ENCODE assay signal across 10 cellular contexts in the genomic region with DNA sequence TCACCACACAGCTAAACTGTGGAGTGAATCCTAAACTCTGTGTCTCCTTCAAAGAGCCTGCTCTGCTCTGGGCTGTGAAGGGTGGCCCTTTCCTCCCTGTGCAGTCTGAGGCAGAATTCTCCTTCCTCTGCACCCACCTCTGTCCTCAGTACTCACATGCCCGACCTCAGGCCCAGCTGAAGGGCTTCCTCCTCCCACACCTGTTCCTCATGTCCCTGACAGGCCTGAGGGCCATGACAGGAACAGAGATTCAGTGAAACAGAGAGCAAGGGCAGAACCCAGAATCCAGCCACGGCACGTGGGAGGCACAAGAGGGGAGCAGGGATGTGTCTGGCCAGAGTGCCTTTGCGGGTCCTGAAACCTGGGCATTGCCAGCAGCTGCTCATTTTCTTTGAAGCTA. TPM values are rescaled to one million over a fixed set of nuclear protein-coding genes. Genes with fewer than 3 reads are reported as not detected.
DNase-seq lines count a peak whose midpoint lies in the region; ATAC-seq and TF ChIP-seq lines count a peak whose summit lies in the region.
"Had no signal": no experiment of that assay in that cellular context is flagged by ENCODE, and none has a peak within 500 bp of the region (broad histone marks: within the 10 kb centered on the region; RNA-seq: fewer than 3 reads in every experiment).

No MANE protein-coding gene starts in this region.

- TF ChIP-seq CTCF in GM06990 (IDR thresholded peaks at IDR 0.05; ENCODE audit: insufficient read depth, low read length, poor library complexity, severe bottlenecking) (no peak), lower lobe of right lung (IDR thresholded peaks at IDR 0.05) (no peak), A673 (conservative IDR thresholded peaks at IDR 0.05; ENCODE audit: low read depth, low read length) (no peak)

- DNase-seq in GM06990 (ENCODE audit: extremely low read depth, insufficient read length) (peak; percentile 60), lower lobe of right lung (no peak), A673 (ENCODE audit: low spot score) (no peak), NCI-H82 treated with DMSO at 0.1 percent for 48 hours (lab: John Stamatoyannopoulos, UW; ENCODE audit: unreplicated experiment) (no peak), T-helper 1 cell (no peak), midbrain (lab: John Stamatoyannopoulos, UW) (no peak)
- DNase-seq: Calu3 had no signal

- peak overlapping the region; percentile 60 for H3K27ac ChIP-seq in lower lobe of right lung
- no peak overlapping the region for H3K27ac ChIP-seq in A673 (ENCODE audit: low read depth, low read length, poor library complexity, severe bottlenecking)
- H3K27ac ChIP-seq: VCaP had no signal

- intact Hi-C loops in lower lobe of right lung (cut with DNase I) = no loop called here
- intact Hi-C loops in A673 (cut with micrococcal nuclease; ENCODE audit: unreplicated experiment) = no loop called here

- no peaks in the 10 kb centered on the region for H3K27me3 ChIP-seq in GM06990 (replicated peaks; ENCODE audit: control insufficient read depth, insufficient read depth, low read length)
- no peaks in the 10 kb centered on the region for H3K27me3 ChIP-seq in lower lobe of right lung (ENCODE audit: low read depth)
- H3K27me3 ChIP-seq in A673 (replicated peaks; ENCODE audit: insufficient read depth, low read depth, low read length, poor library complexity) = no peaks in the 10 kb centered on the region

- H3K36me3 ChIP-seq in GM06990 (ENCODE audit: control insufficient read depth, insufficient read depth, low read length) = peaks cover 9% of the 10 kb centered on the region
- no peaks in the 10 kb centered on the region for H3K36me3 ChIP-seq in lower lobe of right lung
- no peaks in the 10 kb centered on the region for H3K36me3 ChIP-seq in A673 (ENCODE audit: insufficient read depth, low read length, poor library complexity, severe bottlenecking)

- BruUV-seq in A673 (replicated peaks; lab: Mats Ljungman, UMichigan) = no TSS peak

- no peaks in the 10 kb centered on the region for H3K9me3 ChIP-seq in lower lobe of right lung
- H3K9me3 ChIP-seq in A673 (ENCODE audit: low read depth, low read length, poor library complexity, severe bottlenecking) = no peaks in the 10 kb centered on the region

- H3K4me3 ChIP-seq in GM06990 (replicated peaks; ENCODE audit: low read depth, low read length) = no peak overlapping the region
- no peak overlapping the region for H3K4me3 ChIP-seq in lower lobe of right lung
- H3K4me3 ChIP-seq in A673 (ENCODE audit: low read depth, low read length, poor library complexity, severe bottlenecking) = no peak overlapping the region

- ATAC-seq in GM21367 (IDR thresholded peaks at IDR 0.05; ENCODE audit: unreplicated experiment) (peak; percentile 61), HG03354 (IDR thresholded peaks at IDR 0.05; ENCODE audit: poor library complexity, severe bottlenecking, unreplicated experiment) (peak; percentile 52), lower lobe of right lung (peak in 1 of 2 donors; percentile 24)

- POLR2A ChIA-PET in A673 (lab: Charles Lee; ENCODE audit: low non-redundant PET) = no interaction called here

- CTCF ChIA-PET in A673 (lab: Charles Lee) = no interaction called here

- H3K4me1 ChIP-seq in lower lobe of right lung (peaks cover 92% of the 10 kb centered on the region), A673 (ENCODE audit: insufficient read depth, low read length, poor library complexity, severe bottlenecking) (no peaks in the 10 kb centered on the region)

RNA-seq across cellular contexts. Expression of a gene that starts 13.9 kb away (rescaled TPM):
- total RNA-seq in lower lobe of right lung (48.9 TPM), A673 (2021) (17.0 and 20.4 TPM in 2 replicates)
